Comparison of ENCODE assay signal across 19 cellular contexts in genomic region chr10:27696466-27696865, GRCh38. TPM values are rescaled to one million over a fixed set of nuclear protein-coding genes. Genes with fewer than 3 reads are reported as not detected.
"Had no signal": no experiment of that assay in that cellular context is flagged by ENCODE, and none has a peak within 500 bp of the region (broad histone marks: within the 10 kb centered on the region; RNA-seq: fewer than 3 reads in every experiment).

No MANE protein-coding gene starts in this region.

- H3K4me1 Mint-ChIP-seq: naive thymus-derived CD8-positive, alpha-beta T cell; stimulated activated effector memory CD8-positive, alpha-beta T cell treated with anti-CD3 and anti-CD28 coated beads, Interleukin-12 subunit alpha, Interleukin-12 subunit beta, amount 100 ng/mL, for 72 hours had no signal

- DNase-seq: effector memory CD4-positive, alpha-beta T cell; foreskin keratinocyte; hippocampal formation; left colon; left ventricle myocardium superior; mucosa of descending colon; naive thymus-derived CD8-positive, alpha-beta T cell; ovary; right cardiac atrium; stimulated activated CD4-positive, alpha-beta T cell treated with anti-CD3 and anti-CD28 coated beads, Interleukin-4, amount 100 ng/mL, for 1 hour; stimulated activated CD8-positive, alpha-beta memory T cell treated with anti-CD3 and anti-CD28 coated beads, Interleukin-4, amount 100 ng/mL, for 48 hours; stimulated activated naive CD8-positive, alpha-beta T cell treated with anti-CD3 and anti-CD28 coated beads, Interleukin-15, Interleukin-2, amounts not matched to agents 100 U/mL and 50 U/mL, for 24 hours; tibial artery; upper lobe of right lung had no signal

- H3K27me3 ChIP-seq: ovary, suprapubic skin, tibial artery, upper lobe of right lung, vagina had no signal

- H3K9me3 ChIP-seq: mucosa of descending colon, ovary, suprapubic skin, tibial artery, upper lobe of right lung, vagina had no signal

- H3K27ac Mint-ChIP-seq: stimulated activated effector memory CD8-positive, alpha-beta T cell treated with anti-CD3 and anti-CD28 coated beads, Interleukin-12 subunit alpha, Interleukin-12 subunit beta, amount 100 ng/mL, for 72 hours had no signal

- H3K36me3 ChIP-seq: ovary, suprapubic skin, tibial artery, upper lobe of right lung, vagina had no signal

- H3K4me1 ChIP-seq: foreskin keratinocyte, suprapubic skin, upper lobe of right lung, vagina had no signal

- ATAC-seq: esophagus mucosa; foreskin keratinocyte; left colon; left ventricle myocardium superior; mucosa of descending colon; naive thymus-derived CD8-positive, alpha-beta T cell; right cardiac atrium; stimulated activated effector memory CD8-positive, alpha-beta T cell treated with anti-CD3 and anti-CD28 coated beads, Interleukin-12 subunit alpha, Interleukin-12 subunit beta, amount 100 ng/mL, for 72 hours; stimulated activated naive CD8-positive, alpha-beta T cell treated with anti-CD3 and anti-CD28 coated beads, Interleukin-15, Interleukin-2, amounts not matched to agents 100 U/mL and 50 U/mL, for 24 hours; upper lobe of right lung had no signal

- H3K9me3 Mint-ChIP-seq: stimulated activated effector memory CD8-positive, alpha-beta T cell treated with anti-CD3 and anti-CD28 coated beads, Interleukin-12 subunit alpha, Interleukin-12 subunit beta, amount 100 ng/mL, for 72 hours had no signal

- H3K36me3 Mint-ChIP-seq: naive thymus-derived CD8-positive, alpha-beta T cell; stimulated activated effector memory CD8-positive, alpha-beta T cell treated with anti-CD3 and anti-CD28 coated beads, Interleukin-12 subunit alpha, Interleukin-12 subunit beta, amount 100 ng/mL, for 72 hours had no signal

- H3K27ac ChIP-seq: foreskin keratinocyte, ovary, suprapubic skin, upper lobe of right lung, vagina had no signal

- H3K4me3 ChIP-seq: mucosa of descending colon, ovary, suprapubic skin, tibial artery, upper lobe of right lung, vagina had no signal

- H3K4me3 Mint-ChIP-seq: naive thymus-derived CD8-positive, alpha-beta T cell; stimulated activated effector memory CD8-positive, alpha-beta T cell treated with anti-CD3 and anti-CD28 coated beads, Interleukin-12 subunit alpha, Interleukin-12 subunit beta, amount 100 ng/mL, for 72 hours had no signal

RNA-seq across cellular contexts. Expression of gene MKX, which starts 49.2 kb away (rescaled TPM):
- total RNA-seq: naive thymus-derived CD8-positive, alpha-beta T cell had no signal
- polyA plus RNA-seq: foreskin keratinocyte; naive thymus-derived CD8-positive, alpha-beta T cell; neural cell had no signal
